In the genomic region with DNA sequence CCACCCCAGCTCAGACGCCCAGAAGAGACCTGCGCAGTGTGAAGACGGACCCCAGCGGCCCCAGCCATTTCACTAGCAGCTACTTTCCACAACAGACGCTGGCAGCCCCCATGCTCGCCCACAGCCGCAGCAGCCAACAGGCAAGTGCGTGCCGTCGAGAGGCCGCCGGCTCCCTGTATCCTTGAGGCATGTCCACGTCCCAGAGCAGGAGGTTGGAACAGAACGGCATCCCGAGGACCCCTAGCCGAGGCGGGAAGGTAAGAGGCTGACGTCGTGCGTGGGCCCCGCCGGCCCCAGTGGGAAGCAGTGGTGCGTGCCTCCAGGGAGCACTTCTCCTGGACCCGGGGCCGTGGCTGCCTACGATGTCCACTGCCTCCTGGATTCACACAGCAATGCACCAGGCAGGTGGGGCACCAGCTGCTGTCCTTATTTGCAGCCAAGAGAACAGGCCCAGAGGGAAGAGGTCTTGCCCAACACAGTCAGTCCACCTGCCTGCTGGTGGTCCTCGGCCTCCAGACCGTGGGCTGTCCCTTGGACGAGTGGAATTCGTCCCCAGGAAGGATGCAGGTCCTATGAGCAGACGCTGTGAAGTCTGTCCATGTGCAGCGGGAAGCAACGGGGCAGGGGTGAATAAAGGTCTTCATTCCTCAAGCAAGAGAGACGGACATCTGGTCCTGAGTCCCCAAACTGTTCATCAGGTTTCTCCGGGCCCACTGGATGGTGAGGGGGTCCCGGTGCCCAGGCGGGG, we compare ENCODE assay signal across 1 cellular context.
TF ChIP-seq lines count a peak whose summit lies in the region.

No MANE protein-coding gene starts in this region.

TF ChIP-seq in K562, 482 proteins besides CTCF, POLR2A, EP300 and RAD21 (continues in another document):
- TF ChIP-seq LARP7 (IDR thresholded peaks at IDR 0.05) (no peak), DACH1 (IDR thresholded peaks at IDR 0.05; ENCODE audit: partially characterized antibody) (no peak), HDGF (IDR thresholded peaks at IDR 0.05) (no peak), POLR2AphosphoS2 (IDR thresholded peaks at IDR 0.05; ENCODE audit: low read length) (peak; percentile 79), ZBTB7A (IDR thresholded peaks at IDR 0.05; ENCODE audit: borderline replicate concordance, control insufficient read depth, low read depth, low read length) (no peak), RBM14 (IDR thresholded peaks at IDR 0.05; ENCODE audit: borderline replicate concordance, insufficient read depth, low read depth, low read length) (0 out of 2 replicates have a peak, but pooled peaks have one; percentile 78), SUPT5H (IDR thresholded peaks at IDR 0.05) (peak; percentile 51), ZNF324 (CRISPR knock-in tag; IDR thresholded peaks at IDR 0.05) (no peak), ZNF561 (CRISPR knock-in tag; conservative IDR thresholded peaks at IDR 0.05) (no peak), PHF8 (IDR thresholded peaks at IDR 0.05; ENCODE audit: borderline replicate concordance, low read length) (no peak), HMG20B (CRISPR knock-in tag; IDR thresholded peaks at IDR 0.05) (no peak), U2AF1 (optimal IDR thresholded peaks at IDR 0.05; ENCODE audit: low read depth, low read length) (no peak), MTA3 (IDR thresholded peaks at IDR 0.05; ENCODE audit: borderline replicate concordance) (peak; percentile 89), RBM22 (IDR thresholded peaks at IDR 0.05; ENCODE audit: low read depth, low read length, poor library complexity, severe bottlenecking) (peak; percentile 98)
- TF ChIP-seq, protein P1, sequence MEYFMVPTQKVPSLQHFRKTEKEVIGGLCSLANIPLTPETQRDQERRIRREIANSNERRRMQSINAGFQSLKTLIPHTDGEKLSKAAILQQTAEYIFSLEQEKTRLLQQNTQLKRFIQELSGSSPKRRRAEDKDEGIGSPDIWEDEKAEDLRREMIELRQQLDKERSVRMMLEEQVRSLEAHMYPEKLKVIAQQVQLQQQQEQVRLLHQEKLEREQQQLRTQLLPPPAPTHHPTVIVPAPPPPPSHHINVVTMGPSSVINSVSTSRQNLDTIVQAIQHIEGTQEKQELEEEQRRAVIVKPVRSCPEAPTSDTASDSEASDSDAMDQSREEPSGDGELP (CRISPR knock-in tag; IDR thresholded peaks at IDR 0.05; ENCODE audit: borderline replicate concordance), result 0 out of 2 replicates have a peak, but pooled peaks have one; percentile 25
- TF ChIP-seq, protein P2, sequence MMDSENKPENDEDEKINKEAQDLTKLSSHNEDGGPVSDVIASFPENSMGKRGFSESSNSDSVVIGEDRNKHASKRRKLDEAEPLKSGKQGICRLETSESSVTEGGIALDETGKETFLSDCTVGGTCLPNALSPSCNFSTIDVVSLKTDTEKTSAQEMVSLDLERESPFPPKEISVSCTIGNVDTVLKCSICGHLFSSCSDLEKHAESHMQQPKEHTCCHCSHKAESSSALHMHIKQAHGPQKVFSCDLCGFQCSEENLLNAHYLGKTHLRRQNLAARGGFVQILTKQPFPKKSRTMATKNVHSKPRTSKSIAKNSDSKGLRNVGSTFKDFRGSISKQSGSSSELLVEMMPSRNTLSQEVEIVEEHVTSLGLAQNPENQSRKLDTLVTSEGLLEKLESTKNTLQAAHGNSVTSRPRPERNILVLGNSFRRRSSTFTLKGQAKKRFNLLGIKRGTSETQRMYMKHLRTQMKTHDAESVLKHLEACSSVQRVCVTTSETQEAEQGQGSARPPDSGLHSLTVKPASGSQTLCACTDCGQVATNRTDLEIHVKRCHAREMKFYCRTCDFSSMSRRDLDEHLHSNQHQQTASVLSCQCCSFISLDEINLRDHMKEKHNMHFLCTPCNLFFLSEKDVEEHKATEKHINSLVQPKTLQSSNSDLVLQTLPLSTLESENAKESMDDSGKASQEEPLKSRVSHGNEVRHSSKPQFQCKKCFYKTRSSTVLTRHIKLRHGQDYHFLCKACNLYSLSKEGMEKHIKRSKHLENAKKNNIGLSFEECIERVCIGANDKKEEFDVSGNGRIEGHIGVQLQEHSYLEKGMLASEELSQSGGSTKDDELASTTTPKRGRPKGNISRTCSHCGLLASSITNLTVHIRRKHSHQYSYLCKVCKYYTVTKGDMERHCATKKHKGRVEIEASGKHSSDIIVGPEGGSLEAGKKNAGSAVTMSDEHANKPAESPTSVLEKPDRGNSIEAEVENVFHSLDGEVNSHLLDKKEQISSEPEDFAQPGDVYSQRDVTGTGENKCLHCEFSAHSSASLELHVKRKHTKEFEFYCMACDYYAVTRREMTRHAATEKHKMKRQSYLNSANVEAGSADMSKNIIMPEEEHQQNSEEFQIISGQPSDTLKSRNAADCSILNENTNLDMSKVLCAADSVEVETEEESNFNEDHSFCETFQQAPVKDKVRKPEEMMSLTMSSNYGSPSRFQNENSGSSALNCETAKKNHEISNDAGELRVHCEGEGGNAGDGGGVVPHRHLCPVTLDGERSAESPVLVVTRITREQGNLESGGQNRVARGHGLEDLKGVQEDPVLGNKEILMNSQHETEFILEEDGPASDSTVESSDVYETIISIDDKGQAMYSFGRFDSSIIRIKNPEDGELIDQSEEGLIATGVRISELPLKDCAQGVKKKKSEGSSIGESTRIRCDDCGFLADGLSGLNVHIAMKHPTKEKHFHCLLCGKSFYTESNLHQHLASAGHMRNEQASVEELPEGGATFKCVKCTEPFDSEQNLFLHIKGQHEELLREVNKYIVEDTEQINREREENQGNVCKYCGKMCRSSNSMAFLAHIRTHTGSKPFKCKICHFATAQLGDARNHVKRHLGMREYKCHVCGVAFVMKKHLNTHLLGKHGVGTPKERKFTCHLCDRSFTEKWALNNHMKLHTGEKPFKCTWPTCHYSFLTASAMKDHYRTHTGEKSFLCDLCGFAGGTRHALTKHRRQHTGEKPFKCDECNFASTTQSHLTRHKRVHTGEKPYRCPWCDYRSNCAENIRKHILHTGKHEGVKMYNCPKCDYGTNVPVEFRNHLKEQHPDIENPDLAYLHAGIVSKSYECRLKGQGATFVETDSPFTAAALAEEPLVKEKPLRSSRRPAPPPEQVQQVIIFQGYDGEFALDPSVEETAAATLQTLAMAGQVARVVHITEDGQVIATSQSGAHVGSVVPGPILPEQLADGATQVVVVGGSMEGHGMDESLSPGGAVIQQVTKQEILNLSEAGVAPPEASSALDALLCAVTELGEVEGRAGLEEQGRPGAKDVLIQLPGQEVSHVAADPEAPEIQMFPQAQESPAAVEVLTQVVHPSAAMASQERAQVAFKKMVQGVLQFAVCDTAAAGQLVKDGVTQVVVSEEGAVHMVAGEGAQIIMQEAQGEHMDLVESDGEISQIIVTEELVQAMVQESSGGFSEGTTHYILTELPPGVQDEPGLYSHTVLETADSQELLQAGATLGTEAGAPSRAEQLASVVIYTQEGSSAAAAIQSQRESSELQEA (IDR thresholded peaks at IDR 0.05; ENCODE audit: low read depth), result no peak
- TF ChIP-seq, protein P3, sequence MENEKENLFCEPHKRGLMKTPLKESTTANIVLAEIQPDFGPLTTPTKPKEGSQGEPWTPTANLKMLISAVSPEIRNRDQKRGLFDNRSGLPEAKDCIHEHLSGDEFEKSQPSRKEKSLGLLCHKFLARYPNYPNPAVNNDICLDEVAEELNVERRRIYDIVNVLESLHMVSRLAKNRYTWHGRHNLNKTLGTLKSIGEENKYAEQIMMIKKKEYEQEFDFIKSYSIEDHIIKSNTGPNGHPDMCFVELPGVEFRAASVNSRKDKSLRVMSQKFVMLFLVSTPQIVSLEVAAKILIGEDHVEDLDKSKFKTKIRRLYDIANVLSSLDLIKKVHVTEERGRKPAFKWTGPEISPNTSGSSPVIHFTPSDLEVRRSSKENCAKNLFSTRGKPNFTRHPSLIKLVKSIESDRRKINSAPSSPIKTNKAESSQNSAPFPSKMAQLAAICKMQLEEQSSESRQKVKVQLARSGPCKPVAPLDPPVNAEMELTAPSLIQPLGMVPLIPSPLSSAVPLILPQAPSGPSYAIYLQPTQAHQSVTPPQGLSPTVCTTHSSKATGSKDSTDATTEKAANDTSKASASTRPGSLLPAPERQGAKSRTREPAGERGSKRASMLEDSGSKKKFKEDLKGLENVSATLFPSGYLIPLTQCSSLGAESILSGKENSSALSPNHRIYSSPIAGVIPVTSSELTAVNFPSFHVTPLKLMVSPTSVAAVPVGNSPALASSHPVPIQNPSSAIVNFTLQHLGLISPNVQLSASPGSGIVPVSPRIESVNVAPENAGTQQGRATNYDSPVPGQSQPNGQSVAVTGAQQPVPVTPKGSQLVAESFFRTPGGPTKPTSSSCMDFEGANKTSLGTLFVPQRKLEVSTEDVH (IDR thresholded peaks at IDR 0.05; ENCODE audit: low read depth, partially characterized antibody), result peak; percentile 63
- TF ChIP-seq, protein P4, sequence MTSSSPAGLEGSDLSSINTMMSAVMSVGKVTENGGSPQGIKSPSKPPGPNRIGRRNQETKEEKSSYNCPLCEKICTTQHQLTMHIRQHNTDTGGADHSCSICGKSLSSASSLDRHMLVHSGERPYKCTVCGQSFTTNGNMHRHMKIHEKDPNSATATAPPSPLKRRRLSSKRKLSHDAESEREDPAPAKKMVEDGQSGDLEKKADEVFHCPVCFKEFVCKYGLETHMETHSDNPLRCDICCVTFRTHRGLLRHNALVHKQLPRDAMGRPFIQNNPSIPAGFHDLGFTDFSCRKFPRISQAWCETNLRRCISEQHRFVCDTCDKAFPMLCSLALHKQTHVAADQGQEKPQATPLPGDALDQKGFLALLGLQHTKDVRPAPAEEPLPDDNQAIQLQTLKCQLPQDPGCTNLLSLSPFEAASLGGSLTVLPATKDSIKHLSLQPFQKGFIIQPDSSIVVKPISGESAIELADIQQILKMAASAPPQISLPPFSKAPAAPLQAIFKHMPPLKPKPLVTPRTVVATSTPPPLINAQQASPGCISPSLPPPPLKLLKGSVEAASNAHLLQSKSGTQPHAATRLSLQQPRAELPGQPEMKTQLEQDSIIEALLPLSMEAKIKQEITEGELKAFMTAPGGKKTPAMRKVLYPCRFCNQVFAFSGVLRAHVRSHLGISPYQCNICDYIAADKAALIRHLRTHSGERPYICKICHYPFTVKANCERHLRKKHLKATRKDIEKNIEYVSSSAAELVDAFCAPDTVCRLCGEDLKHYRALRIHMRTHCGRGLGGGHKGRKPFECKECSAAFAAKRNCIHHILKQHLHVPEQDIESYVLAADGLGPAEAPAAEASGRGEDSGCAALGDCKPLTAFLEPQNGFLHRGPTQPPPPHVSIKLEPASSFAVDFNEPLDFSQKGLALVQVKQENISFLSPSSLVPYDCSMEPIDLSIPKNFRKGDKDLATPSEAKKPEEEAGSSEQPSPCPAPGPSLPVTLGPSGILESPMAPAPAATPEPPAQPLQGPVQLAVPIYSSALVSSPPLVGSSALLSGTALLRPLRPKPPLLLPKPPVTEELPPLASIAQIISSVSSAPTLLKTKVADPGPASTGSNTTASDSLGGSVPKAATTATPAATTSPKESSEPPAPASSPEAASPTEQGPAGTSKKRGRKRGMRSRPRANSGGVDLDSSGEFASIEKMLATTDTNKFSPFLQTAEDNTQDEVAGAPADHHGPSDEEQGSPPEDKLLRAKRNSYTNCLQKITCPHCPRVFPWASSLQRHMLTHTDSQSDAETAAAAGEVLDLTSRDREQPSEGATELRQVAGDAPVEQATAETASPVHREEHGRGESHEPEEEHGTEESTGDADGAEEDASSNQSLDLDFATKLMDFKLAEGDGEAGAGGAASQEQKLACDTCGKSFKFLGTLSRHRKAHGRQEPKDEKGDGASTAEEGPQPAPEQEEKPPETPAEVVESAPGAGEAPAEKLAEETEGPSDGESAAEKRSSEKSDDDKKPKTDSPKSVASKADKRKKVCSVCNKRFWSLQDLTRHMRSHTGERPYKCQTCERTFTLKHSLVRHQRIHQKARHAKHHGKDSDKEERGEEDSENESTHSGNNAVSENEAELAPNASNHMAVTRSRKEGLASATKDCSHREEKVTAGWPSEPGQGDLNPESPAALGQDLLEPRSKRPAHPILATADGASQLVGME (CRISPR knock-in tag; IDR thresholded peaks at IDR 0.05), result no peak
- TF ChIP-seq, protein P5, sequence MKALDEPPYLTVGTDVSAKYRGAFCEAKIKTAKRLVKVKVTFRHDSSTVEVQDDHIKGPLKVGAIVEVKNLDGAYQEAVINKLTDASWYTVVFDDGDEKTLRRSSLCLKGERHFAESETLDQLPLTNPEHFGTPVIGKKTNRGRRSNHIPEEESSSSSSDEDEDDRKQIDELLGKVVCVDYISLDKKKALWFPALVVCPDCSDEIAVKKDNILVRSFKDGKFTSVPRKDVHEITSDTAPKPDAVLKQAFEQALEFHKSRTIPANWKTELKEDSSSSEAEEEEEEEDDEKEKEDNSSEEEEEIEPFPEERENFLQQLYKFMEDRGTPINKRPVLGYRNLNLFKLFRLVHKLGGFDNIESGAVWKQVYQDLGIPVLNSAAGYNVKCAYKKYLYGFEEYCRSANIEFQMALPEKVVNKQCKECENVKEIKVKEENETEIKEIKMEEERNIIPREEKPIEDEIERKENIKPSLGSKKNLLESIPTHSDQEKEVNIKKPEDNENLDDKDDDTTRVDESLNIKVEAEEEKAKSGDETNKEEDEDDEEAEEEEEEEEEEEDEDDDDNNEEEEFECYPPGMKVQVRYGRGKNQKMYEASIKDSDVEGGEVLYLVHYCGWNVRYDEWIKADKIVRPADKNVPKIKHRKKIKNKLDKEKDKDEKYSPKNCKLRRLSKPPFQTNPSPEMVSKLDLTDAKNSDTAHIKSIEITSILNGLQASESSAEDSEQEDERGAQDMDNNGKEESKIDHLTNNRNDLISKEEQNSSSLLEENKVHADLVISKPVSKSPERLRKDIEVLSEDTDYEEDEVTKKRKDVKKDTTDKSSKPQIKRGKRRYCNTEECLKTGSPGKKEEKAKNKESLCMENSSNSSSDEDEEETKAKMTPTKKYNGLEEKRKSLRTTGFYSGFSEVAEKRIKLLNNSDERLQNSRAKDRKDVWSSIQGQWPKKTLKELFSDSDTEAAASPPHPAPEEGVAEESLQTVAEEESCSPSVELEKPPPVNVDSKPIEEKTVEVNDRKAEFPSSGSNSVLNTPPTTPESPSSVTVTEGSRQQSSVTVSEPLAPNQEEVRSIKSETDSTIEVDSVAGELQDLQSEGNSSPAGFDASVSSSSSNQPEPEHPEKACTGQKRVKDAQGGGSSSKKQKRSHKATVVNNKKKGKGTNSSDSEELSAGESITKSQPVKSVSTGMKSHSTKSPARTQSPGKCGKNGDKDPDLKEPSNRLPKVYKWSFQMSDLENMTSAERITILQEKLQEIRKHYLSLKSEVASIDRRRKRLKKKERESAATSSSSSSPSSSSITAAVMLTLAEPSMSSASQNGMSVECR (CRISPR knock-in tag; IDR thresholded peaks at IDR 0.05), result no peak
- TF ChIP-seq, protein P6, sequence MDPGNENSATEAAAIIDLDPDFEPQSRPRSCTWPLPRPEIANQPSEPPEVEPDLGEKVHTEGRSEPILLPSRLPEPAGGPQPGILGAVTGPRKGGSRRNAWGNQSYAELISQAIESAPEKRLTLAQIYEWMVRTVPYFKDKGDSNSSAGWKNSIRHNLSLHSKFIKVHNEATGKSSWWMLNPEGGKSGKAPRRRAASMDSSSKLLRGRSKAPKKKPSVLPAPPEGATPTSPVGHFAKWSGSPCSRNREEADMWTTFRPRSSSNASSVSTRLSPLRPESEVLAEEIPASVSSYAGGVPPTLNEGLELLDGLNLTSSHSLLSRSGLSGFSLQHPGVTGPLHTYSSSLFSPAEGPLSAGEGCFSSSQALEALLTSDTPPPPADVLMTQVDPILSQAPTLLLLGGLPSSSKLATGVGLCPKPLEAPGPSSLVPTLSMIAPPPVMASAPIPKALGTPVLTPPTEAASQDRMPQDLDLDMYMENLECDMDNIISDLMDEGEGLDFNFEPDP (CRISPR knock-in tag; IDR thresholded peaks at IDR 0.05), result no peak
